Comparison of ENCODE assay signal across 14 cellular contexts in genomic region chr6:36906539-36906938, GRCh38. TPM values are rescaled to one million over a fixed set of nuclear protein-coding genes. Genes with fewer than 3 reads are reported as not detected.
A peak's percentile ranks its signal among the peaks of the same experiment; 100 is the strongest.
DNase-seq lines count a peak whose midpoint lies in the region; ATAC-seq, FAIRE-seq and TF ChIP-seq lines count a peak whose summit lies in the region.
"Had no signal": no experiment of that assay in that cellular context is flagged by ENCODE, and none has a peak within 500 bp of the region (broad histone marks: within the 10 kb centered on the region; RNA-seq: fewer than 3 reads in every experiment).

No MANE protein-coding gene starts in this region.

- H3K4me3 ChIP-seq in fibroblast of the aortic adventitia (ENCODE audit: low read depth, low read length) (no peak overlapping the region), prostate gland (no peak overlapping the region)

- H3K9me3 Mint-ChIP-seq in activated T-cell treated with anti-CD3 and anti-CD28 coated beads, Interleukin-2, amount 50 U/mL, for 4 hours, result no peaks in the 10 kb centered on the region
- H3K9me3 Mint-ChIP-seq: nephron had no signal

- 10% methylated on average over 2 of the region's 2 CpGs for whole genome bisulfite sequencing in prostate gland

- peaks cover 33% of the 10 kb centered on the region for H3K36me3 Mint-ChIP-seq in activated T-cell treated with anti-CD3 and anti-CD28 coated beads, Interleukin-2, amount 50 U/mL, for 4 hours (ENCODE audit: insufficient read depth)

- H3K36me3 ChIP-seq in KOPT-K1 (ENCODE audit: insufficient read depth, low read length), result peaks cover 50% of the 10 kb centered on the region
- peaks cover 0 to 3% of the 10 kb centered on the region in 2 donors for H3K36me3 ChIP-seq in prostate gland

- H3K4me3 Mint-ChIP-seq in activated T-cell treated with anti-CD3 and anti-CD28 coated beads, Interleukin-2, amount 50 U/mL, for 4 hours, result no peak overlapping the region
- H3K4me3 Mint-ChIP-seq: nephron had no signal

- TF ChIP-seq POLR2A in prostate gland (IDR thresholded peaks at IDR 0.05), result no peak

- no peaks in the 10 kb centered on the region for H3K27me3 ChIP-seq in prostate gland (replicated peaks; ENCODE audit: insufficient read depth)

- intact Hi-C loops in prostate gland (cut with DNase I), result no loop called here

- peaks cover 3% of the 10 kb centered on the region for H3K4me1 ChIP-seq in prostate gland (replicated peaks)

- no peak for TF ChIP-seq CTCF in fibroblast of the aortic adventitia (IDR thresholded peaks at IDR 0.05; ENCODE audit: insufficient read depth, low read length)
- no peak for TF ChIP-seq CTCF in prostate gland (IDR thresholded peaks at IDR 0.05)
- no peak for TF ChIP-seq CTCF in D721Med (IDR thresholded peaks at IDR 0.05; ENCODE audit: insufficient read depth, missing control alignments)

- FAIRE-seq in D721Med (lab: Jason Lieb, UNC), result no peak
- FAIRE-seq: astrocyte, GM19239 had no signal

- H3K27ac ChIP-seq in KOPT-K1 (ENCODE audit: low read depth, low read length, poor library complexity, severe bottlenecking) (peak overlapping the region; percentile 100), prostate gland (peak overlapping the region; percentile 42 to 44)
- H3K27ac ChIP-seq: epithelial cell of prostate had no signal

- no peak for ATAC-seq in GM21381 (IDR thresholded peaks at IDR 0.05; ENCODE audit: unreplicated experiment)
- ATAC-seq in activated T-cell treated with anti-CD3 and anti-CD28 coated beads, Interleukin-2, amount 50 U/mL, for 4 hours, result no peak
- ATAC-seq: HCT116 had no signal

- DNase-seq in NCI-H446 (lab: John Stamatoyannopoulos, UW) (peak; percentile 80 to 84), fibroblast of the aortic adventitia (ENCODE audit: low read depth) (peak; percentile 49), prostate gland (ENCODE audit: low spot score) (peak; percentile 91), T1000 (lab: John Stamatoyannopoulos, UW) (no peak), D721Med (ENCODE audit: insufficient read length, low spot score) (no peak)
- no peak for DNase-seq in activated T-cell treated with anti-CD3 and anti-CD28 coated beads, Interleukin-2, amount 50 U/mL, for 4 hours
- DNase-seq: activated CD8-positive, alpha-beta memory T cell treated with anti-CD3 and anti-CD28 coated beads, Interleukin-2, amount 50 U/mL, for 48 hours had no signal

- H3K4me1 Mint-ChIP-seq in activated T-cell treated with anti-CD3 and anti-CD28 coated beads, Interleukin-2, amount 50 U/mL, for 4 hours (ENCODE audit: low read depth), result peaks cover 14% of the 10 kb centered on the region

- H3K9me3 ChIP-seq in KOPT-K1 (ENCODE audit: insufficient read depth, low read length, poor library complexity, severe bottlenecking), result no peaks in the 10 kb centered on the region
- H3K9me3 ChIP-seq in prostate gland, result no peaks in the 10 kb centered on the region

- H3K27me3 Mint-ChIP-seq in activated T-cell treated with anti-CD3 and anti-CD28 coated beads, Interleukin-2, amount 50 U/mL, for 4 hours (ENCODE audit: low read depth), result no peaks in the 10 kb centered on the region

RNA-seq across cellular contexts. Expression of gene C6orf89, which starts 20.8 kb away (rescaled TPM):
- 23.8 and 58.2 TPM in 2 replicates for total RNA-seq in fibroblast of the aortic adventitia (ENCODE audit: low replicate concordance)
- 10 to 100 TPM; 54.9 to 96.9 TPM for total RNA-seq in prostate gland
- total RNA-seq in activated T-cell treated with anti-CD3 and anti-CD28 coated beads, Interleukin-2, amount 50 U/mL, for 4 hours, result 10 to 100 TPM; 27.2 to 27.7 (median 27.4) TPM

RNA-seq across cellular contexts. Expression of gene PPIL1, which starts 31.9 kb away (rescaled TPM):
- total RNA-seq in fibroblast of the aortic adventitia (ENCODE audit: low replicate concordance) (11.4 and 36.9 TPM in 2 replicates), prostate gland (10 to 100 TPM; 18.7 to 35.9 TPM)
- total RNA-seq in activated T-cell treated with anti-CD3 and anti-CD28 coated beads, Interleukin-2, amount 50 U/mL, for 4 hours, result 10 to 100 TPM; 79.9 to 82.7 (median 81.5) TPM

RNA-seq across cellular contexts. Expression of gene PI16, which starts 48.0 kb away (rescaled TPM):
- 1.5 and 6.3 TPM in 2 replicates for total RNA-seq in fibroblast of the aortic adventitia (ENCODE audit: low replicate concordance)
- 10 to 100 TPM in 1 of 2 donors, 1 to 10 TPM in 1; 7.9 to 18.0 TPM for total RNA-seq in prostate gland
- not detected for total RNA-seq in activated T-cell treated with anti-CD3 and anti-CD28 coated beads, Interleukin-2, amount 50 U/mL, for 4 hours
- total RNA-seq: astrocyte had no signal

Comparison
In these comparisons a context has a peak if more than half of its experiments do, and no peak if none do; other contexts are left out.
1. DNase-seq: peak in NCI-H446 (2 of 2), fibroblast of the aortic adventitia (single experiment) and prostate gland (single experiment); none in T1000 (single experiment), activated T-cell treated with anti-CD3 and anti-CD28 coated beads, Interleukin-2, amount 50 U/mL, for 4 hours (single experiment) and D721Med (single experiment).